In genomic region chr1:8858112-8858668, GRCh38 we compare ENCODE assay signal across 9 cellular contexts. TPM values are rescaled to one million over a fixed set of nuclear protein-coding genes. Genes with fewer than 3 reads are reported as not detected.
DNase-seq lines count a peak whose midpoint lies in the region; ATAC-seq and TF ChIP-seq lines count a peak whose summit lies in the region.
"Had no signal": no experiment of that assay in that cellular context is flagged by ENCODE, and none has a peak within 500 bp of the region (broad histone marks: within the 10 kb centered on the region; RNA-seq: fewer than 3 reads in every experiment).

No MANE protein-coding gene starts in this region.

- no peak overlapping the region for H3K27ac ChIP-seq in suprapubic skin
- peak overlapping the region in 1 of 2 donors; percentile 36 for H3K27ac ChIP-seq in testis

- peak overlapping the region; percentile 2; the same call in 1 of the 2 replicates for H3K4me3 Mint-ChIP-seq in HFFc6
- H3K4me3 Mint-ChIP-seq in T-helper 17 cell = peak overlapping the region; percentile 19

- H3K27me3 Mint-ChIP-seq in HFFc6 (ENCODE audit: insufficient read depth) = peaks cover 1% of the 10 kb centered on the region
- no peaks in the 10 kb centered on the region for H3K27me3 Mint-ChIP-seq in T-helper 17 cell

- no peaks in the 10 kb centered on the region for H3K9me3 Mint-ChIP-seq in HFFc6

- no peak overlapping the region for H3K9ac ChIP-seq in skeletal muscle satellite cell (ENCODE audit: low read depth, low read length)

- DNase-seq in HFFc6 (peak; percentile 87), T-helper 17 cell (no peak), foreskin fibroblast (peak; percentile 62 to 67), suprapubic skin (ENCODE audit: low spot score in 2 of 2) (no peak), testis (no peak), NCI-H526 treated with DMSO at 0.1 percent for 48 hours (lab: John Stamatoyannopoulos, UW) (no peak)
- DNase-seq: NCI-H1694 treated with DMSO at 0.1 percent for 48 hours had no signal

- H3K27ac Mint-ChIP-seq in HFFc6 (peak overlapping the region; percentile 78), T-helper 17 cell (no peak overlapping the region)

- H3K9me3 ChIP-seq in T-helper 17 cell (ENCODE audit: control insufficient read depth, low read length, poor library complexity, severe bottlenecking) (no peaks in the 10 kb centered on the region), skeletal muscle satellite cell (replicated peaks; ENCODE audit: low read length) (no peaks in the 10 kb centered on the region), suprapubic skin (no peaks in the 10 kb centered on the region), testis (no peaks in the 10 kb centered on the region)

- peaks cover 37% of the 10 kb centered on the region for H3K4me1 ChIP-seq in skeletal muscle satellite cell (ENCODE audit: control insufficient read depth, insufficient read depth, low read length)
- H3K4me1 ChIP-seq in suprapubic skin = peaks cover 8% of the 10 kb centered on the region
- peaks cover 9% of the 10 kb centered on the region for H3K4me1 ChIP-seq in testis

- TF ChIP-seq POLR2A in suprapubic skin (IDR thresholded peaks at IDR 0.05) (no peak), testis (IDR thresholded peaks at IDR 0.05) (no peak)

- ATAC-seq in T-helper 17 cell (peak; percentile 17), GM21367 (IDR thresholded peaks at IDR 0.05; ENCODE audit: unreplicated experiment) (no peak)

- 30% methylated on average over 2 of the region's 2 CpGs for WGBS in suprapubic skin
- WGBS in testis, 2 donors = 46 to 67% methylated on average over 1 to 2 of the region's 2 CpGs

- intact Hi-C loops in testis (cut with DNase I; ENCODE audit: low total_unique reads) = no loop called here

- H3K36me3 Mint-ChIP-seq in HFFc6 (ENCODE audit: low read depth) (peaks cover 45% of the 10 kb centered on the region), T-helper 17 cell (ENCODE audit: low read depth) (no peaks in the 10 kb centered on the region)

- TF ChIP-seq EP300 in suprapubic skin (IDR thresholded peaks at IDR 0.05) = no peak

- no peak overlapping the region for H3K4me3 ChIP-seq in foreskin fibroblast (ENCODE audit: low read depth in 1 of 2, low read length in 2 of 2)
- H3K4me3 ChIP-seq in skeletal muscle satellite cell (ENCODE audit: low read length) = no peak overlapping the region
- no peak overlapping the region for H3K4me3 ChIP-seq in suprapubic skin
- H3K4me3 ChIP-seq in testis = no peak overlapping the region

- H3K27me3 ChIP-seq in skeletal muscle satellite cell (ENCODE audit: control insufficient read depth, insufficient read depth, low read length) = no peaks in the 10 kb centered on the region
- no peaks in the 10 kb centered on the region for H3K27me3 ChIP-seq in suprapubic skin
- H3K27me3 ChIP-seq in testis = no peaks in the 10 kb centered on the region

- H3K4me1 Mint-ChIP-seq in HFFc6 (ENCODE audit: low read depth) (peaks cover 50% of the 10 kb centered on the region), T-helper 17 cell (peaks cover 16% of the 10 kb centered on the region)

- no peak for TF ChIP-seq CTCF in HFFc6 (IDR thresholded peaks at IDR 0.05)
- TF ChIP-seq CTCF in foreskin fibroblast (IDR thresholded peaks at IDR 0.05; ENCODE audit: low read depth, low read length) = no peak
- no peak for TF ChIP-seq CTCF in suprapubic skin (IDR thresholded peaks at IDR 0.05)
- no peak for TF ChIP-seq CTCF in testis (IDR thresholded peaks at IDR 0.05)

- H3K36me3 ChIP-seq in skeletal muscle satellite cell (ENCODE audit: insufficient read depth, low read length) (peaks cover 47% of the 10 kb centered on the region), suprapubic skin (peaks cover 63% of the 10 kb centered on the region), testis (ENCODE audit: low read depth, missing control alignments) (no peaks in the 10 kb centered on the region)

- peak overlapping the region; percentile 12 for H3K4me2 ChIP-seq in skeletal muscle satellite cell (ENCODE audit: low read length)

RNA-seq across cellular contexts. Expression of gene ENO1, which starts 20.3 kb away (rescaled TPM):
- 1,000 to 10,000 TPM; 1,376 to 1,744 (median 1,709) TPM for total RNA-seq in HFFc6 (2021; fragmentation: NEBNext Ultra II Directional; extraction: Animal tissue kit (Norgen Biotek cat#: 25700))
- total RNA-seq in T-helper 17 cell (100 to 1,000 TPM; 322 to 380 TPM), suprapubic skin (100 to 1,000 TPM; 406 to 694 (median 578) TPM), testis (100 to 1,000 TPM; 310 to 380 TPM)
- 2,772 and 3,140 TPM in 2 replicates for total RNA-seq in skeletal muscle satellite cell (2012; rRNA removed)
- 589 TPM for polyA plus RNA-seq in testis (ENCODE audit: insufficient read depth, low read depth, low replicate concordance)

RNA-seq across cellular contexts. Expression of gene RERE, which starts 40.8 kb away (rescaled TPM):
- total RNA-seq in HFFc6 (2021; fragmentation: NEBNext Ultra II Directional; extraction: Animal tissue kit (Norgen Biotek cat#: 25700)) = 10 to 100 TPM; 36.5 to 41.6 (median 37.5) TPM
- 100 to 1,000 TPM; 102 to 108 TPM for total RNA-seq in T-helper 17 cell
- total RNA-seq in skeletal muscle satellite cell (2012; rRNA removed) = 14.9 and 24.1 TPM in 2 replicates
- 100 to 1,000 TPM in 2 of 4 donors, 10 to 100 TPM in 2; 43.4 to 113 (median 83.3) TPM for total RNA-seq in suprapubic skin
- total RNA-seq in testis = 100 to 1,000 TPM; 203 to 229 TPM
- 90.8 TPM for polyA plus RNA-seq in testis (ENCODE audit: insufficient read depth, low read depth, low replicate concordance)

Comparison
In these comparisons a context has a peak if more than half of its experiments do, and no peak if none do; other contexts are left out.
1. DNase-seq: peak in HFFc6 (single experiment) and foreskin fibroblast (2 of 2); none in T-helper 17 cell (0 of 3), suprapubic skin (0 of 2), testis (single experiment) and NCI-H526 treated with DMSO at 0.1 percent for 48 hours (single experiment).